ENCODE assay signal across 16 cellular contexts in genomic region chr3:64094713-64095079, GRCh38.
DNase-seq lines count a peak whose midpoint lies in the region; ATAC-seq and TF ChIP-seq lines count a peak whose summit lies in the region.
"Had no signal": no experiment of that assay in that cellular context is flagged by ENCODE, and none has a peak within 500 bp of the region (broad histone marks: within the 10 kb centered on the region; RNA-seq: fewer than 3 reads in every experiment).

No MANE protein-coding gene starts in this region.

- H3K27ac ChIP-seq in HUES6 (ENCODE audit: low read depth, low read length) (peak overlapping the region; percentile 19; the same call in 1 of the 2 replicates), hepatocyte (peak overlapping the region; percentile 56), mesendoderm (ENCODE audit: low read depth, low read length) (no peak overlapping the region)
- H3K27ac ChIP-seq: KMS-11 had no signal

- H3K9ac ChIP-seq in HUES6 (ENCODE audit: low read length) (no peak overlapping the region), mesendoderm (ENCODE audit: low read length) (no peak overlapping the region)
- H3K9ac ChIP-seq: KMS-11 had no signal

- H2BK120ac ChIP-seq in mesendoderm (ENCODE audit: low read depth, low read length): no peak overlapping the region

- DNase-seq in ELF-1 (ENCODE audit: low read depth, low spot score) (peak; percentile 54), hepatocyte (ENCODE audit: low spot score) (no peak), mesendoderm (peak; percentile 67), SW480 (ENCODE audit: low spot score) (no peak), SHP77 treated with DMSO at 0.1 percent for 48 hours (lab: John Stamatoyannopoulos, UW) (no peak)
- DNase-seq: Calu3; CD4-positive, alpha-beta memory T cell; GOT3; MV-4-11; NCI-H1694 treated with DMSO at 0.1 percent for 48 hours; NCI-H2107; NCI-H2227 treated with DMSO at 0.1 percent for 48 hours; NCI-H510A treated with DMSO at 0.1 percent for 48 hours had no signal

- TF ChIP-seq CTCF in hepatocyte (IDR thresholded peaks at IDR 0.05; ENCODE audit: poor library complexity): no peak

- H3K4ac ChIP-seq in mesendoderm (ENCODE audit: low read depth, low read length): no peak overlapping the region

- no peak overlapping the region for H4K8ac ChIP-seq in mesendoderm (ENCODE audit: low read depth, low read length)

- no peak overlapping the region for H3K4me3 ChIP-seq in HUES6 (ENCODE audit: low read depth, low read length)
- H3K4me3 ChIP-seq in hepatocyte: no peak overlapping the region
- H3K4me3 ChIP-seq in mesendoderm (ENCODE audit: low read length): no peak overlapping the region

- H4K5ac ChIP-seq in mesendoderm (ENCODE audit: low read length): no peak overlapping the region

- no peaks in the 10 kb centered on the region for H4K20me1 ChIP-seq in hepatocyte (ENCODE audit: insufficient read depth, poor library complexity, severe bottlenecking)

- H3K56ac ChIP-seq in mesendoderm (ENCODE audit: low read length): no peak overlapping the region

- ATAC-seq in HG03432 (IDR thresholded peaks at IDR 0.05; ENCODE audit: unreplicated experiment): no peak

- H3K9me2 ChIP-seq in hepatocyte (replicated peaks; ENCODE audit: insufficient read depth): no peaks in the 10 kb centered on the region

- H3K27me3 ChIP-seq in HUES6 (ENCODE audit: control insufficient read depth, insufficient read depth, low read length): no peaks in the 10 kb centered on the region
- no peaks in the 10 kb centered on the region for H3K27me3 ChIP-seq in hepatocyte
- no peaks in the 10 kb centered on the region for H3K27me3 ChIP-seq in mesendoderm (ENCODE audit: insufficient read depth, low read length, poor library complexity)

- 86% methylated on average over 2 of the region's 2 CpGs for WGBS in hepatocyte (ENCODE audit: low lambda C conversion rate, missing lambda C conversion rate)
- no CpG with 5 or more reads among the region's 2 CpGs for WGBS in mesendoderm (ENCODE audit: extremely low coverage, insufficient coverage, low lambda C conversion rate)

- H2BK5ac ChIP-seq in mesendoderm (ENCODE audit: low read length): no peak overlapping the region

- H3K36me3 ChIP-seq in HUES6 (ENCODE audit: control insufficient read depth, insufficient read depth, low read length) (no peaks in the 10 kb centered on the region), hepatocyte (replicated peaks; ENCODE audit: insufficient read depth, low read depth) (no peaks in the 10 kb centered on the region), mesendoderm (ENCODE audit: control insufficient read depth, insufficient read depth, low read length) (no peaks in the 10 kb centered on the region)

- H3K79me1 ChIP-seq in mesendoderm (ENCODE audit: low read length): no peaks in the 10 kb centered on the region

- H3K9me3 ChIP-seq in HUES6 (ENCODE audit: control insufficient read depth, insufficient read depth, low read depth, low read length) (no peaks in the 10 kb centered on the region), hepatocyte (ENCODE audit: low read depth) (no peaks in the 10 kb centered on the region)

- H3K23ac ChIP-seq in mesendoderm (ENCODE audit: low read length): no peak overlapping the region

- H2BK15ac ChIP-seq in mesendoderm (replicated peaks; ENCODE audit: low read depth): no peak overlapping the region

- no peak overlapping the region for H2AK5ac ChIP-seq in mesendoderm (ENCODE audit: low read length)

- no peak overlapping the region for H2AFZ ChIP-seq in hepatocyte

- H3K4me2 ChIP-seq in hepatocyte (no peak overlapping the region), mesendoderm (ENCODE audit: low read length) (no peak overlapping the region)
- H3K4me2 ChIP-seq: KMS-11 had no signal

- H3K18ac ChIP-seq in mesendoderm (ENCODE audit: low read length): no peak overlapping the region

- peaks cover 34% of the 10 kb centered on the region for H3K4me1 ChIP-seq in HUES6 (ENCODE audit: control insufficient read depth, insufficient read depth, low read length)
- H3K4me1 ChIP-seq in hepatocyte (ENCODE audit: insufficient read depth): no peaks in the 10 kb centered on the region
- peaks cover 15% of the 10 kb centered on the region for H3K4me1 ChIP-seq in mesendoderm (ENCODE audit: control insufficient read depth, low read depth, low read length)

- no peaks in the 10 kb centered on the region for H3K79me2 ChIP-seq in hepatocyte
- no peaks in the 10 kb centered on the region for H3K79me2 ChIP-seq in mesendoderm (ENCODE audit: control insufficient read depth, insufficient read depth, low read length)

Comparison
In these comparisons a context has a peak if more than half of its experiments do, and no peak if none do; other contexts are left out.
1. DNase-seq: peak in ELF-1 (single experiment) and mesendoderm (single experiment); none in hepatocyte (single experiment), SW480 (single experiment) and SHP77 treated with DMSO at 0.1 percent for 48 hours (single experiment).